ENCODE assay signal across 8 cellular contexts in the genomic region with DNA sequence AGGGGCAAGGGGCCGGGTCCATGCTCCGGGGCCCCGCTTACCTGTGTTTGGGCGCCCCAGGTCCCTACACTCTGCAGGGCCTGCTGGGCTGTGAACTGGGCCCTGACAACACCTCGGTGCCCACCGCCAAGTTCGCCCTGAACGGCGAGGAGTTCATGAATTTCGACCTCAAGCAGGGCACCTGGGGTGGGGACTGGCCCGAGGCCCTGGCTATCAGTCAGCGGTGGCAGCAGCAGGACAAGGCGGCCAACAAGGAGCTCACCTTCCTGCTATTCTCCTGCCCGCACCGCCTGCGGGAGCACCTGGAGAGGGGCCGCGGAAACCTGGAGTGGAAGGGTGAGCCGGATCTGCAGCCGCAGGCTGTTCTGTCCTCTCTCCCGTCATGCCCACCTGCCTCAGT. TPM values are rescaled to one million over a fixed set of nuclear protein-coding genes. Genes with fewer than 3 reads are reported as not detected.
DNase-seq lines count a peak whose midpoint lies in the region; ATAC-seq and TF ChIP-seq lines count a peak whose summit lies in the region.
"Had no signal": no experiment of that assay in that cellular context is flagged by ENCODE, and none has a peak within 500 bp of the region (broad histone marks: within the 10 kb centered on the region; RNA-seq: fewer than 3 reads in every experiment).

No MANE protein-coding gene starts in this region.

- no peaks in the 10 kb centered on the region for H3K9me3 Mint-ChIP-seq in activated T-cell treated with anti-CD3 and anti-CD28 coated beads, Interleukin-2, amount 50 U/mL, for 72 hours

- no peak overlapping the region for H3K27ac Mint-ChIP-seq in activated T-cell treated with anti-CD3 and anti-CD28 coated beads, Interleukin-2, amount 50 U/mL, for 72 hours

- no peak for ATAC-seq in activated T-cell treated with anti-CD3 and anti-CD28 coated beads, Interleukin-2, amount 50 U/mL, for 72 hours (replicated peaks in 1 of 2)
- no peak for ATAC-seq in thoracic aorta (ENCODE audit: insufficient number of reproducible peaks, low FRiP score, low read depth)

- no peak for DNase-seq in activated T-cell treated with anti-CD3 and anti-CD28 coated beads, Interleukin-2, amount 50 U/mL, for 72 hours
- no peak for DNase-seq in activated T-cell treated with anti-CD3 and anti-CD28 coated beads, Interleukin-2, amount 50 U/mL, for 1 hour
- no peak for DNase-seq in fibroblast of pulmonary artery (ENCODE audit: low read depth)
- no peak for DNase-seq in thoracic aorta (ENCODE audit: low spot score)
- no peak for DNase-seq in NCI-H2107 (lab: John Stamatoyannopoulos, UW)
- DNase-seq in DMS153 (lab: John Stamatoyannopoulos, UW): no peak
- DNase-seq: AML-193; effector CD4-positive, alpha-beta T cell had no signal

- H3K9me3 ChIP-seq in thoracic aorta: no peaks in the 10 kb centered on the region

- no peaks in the 10 kb centered on the region for H3K36me3 ChIP-seq in thoracic aorta

- peak overlapping the region; percentile 86 to 90 for H3K4me3 Mint-ChIP-seq in activated T-cell treated with anti-CD3 and anti-CD28 coated beads, Interleukin-2, amount 50 U/mL, for 72 hours

- TF ChIP-seq CTCF in fibroblast of pulmonary artery (IDR thresholded peaks at IDR 0.05; ENCODE audit: low read length, missing control alignments) (no peak), thoracic aorta (IDR thresholded peaks at IDR 0.05) (no peak)

- no peaks in the 10 kb centered on the region for H3K36me3 Mint-ChIP-seq in activated T-cell treated with anti-CD3 and anti-CD28 coated beads, Interleukin-2, amount 50 U/mL, for 72 hours (ENCODE audit: insufficient read depth in 2 of 2)

- H3K27me3 ChIP-seq in thoracic aorta (replicated peaks; ENCODE audit: insufficient read depth): no peaks in the 10 kb centered on the region

- peaks cover 36% of the 10 kb centered on the region for H3K4me1 Mint-ChIP-seq in activated T-cell treated with anti-CD3 and anti-CD28 coated beads, Interleukin-2, amount 50 U/mL, for 72 hours (ENCODE audit: low read depth)

- H3K27me3 Mint-ChIP-seq in activated T-cell treated with anti-CD3 and anti-CD28 coated beads, Interleukin-2, amount 50 U/mL, for 72 hours (ENCODE audit: low read depth): no peaks in the 10 kb centered on the region

- no peak overlapping the region for H3K27ac ChIP-seq in thoracic aorta

- peak overlapping the region; percentile 66 for H3K4me3 ChIP-seq in fibroblast of pulmonary artery (replicated peaks; ENCODE audit: low read depth, low read length)
- peak overlapping the region; percentile 98 for H3K4me3 ChIP-seq in thoracic aorta

- peaks cover 7 to 28% of the 10 kb centered on the region in 2 donors for H3K4me1 ChIP-seq in thoracic aorta (ENCODE audit: control insufficient read depth in 1 of 2, low read depth in 2 of 2)

RNA-seq across cellular contexts. Expression of a gene that starts 1.7 kb away (rescaled TPM):
- total RNA-seq in activated T-cell treated with anti-CD3 and anti-CD28 coated beads, Interleukin-2, amount 50 U/mL, for 72 hours: 10 to 100 TPM; 21.2 to 24.1 TPM
- total RNA-seq in thoracic aorta: 100 to 1,000 TPM; 172 to 304 TPM

RNA-seq across cellular contexts. Expression of a gene that starts 13.7 kb away (rescaled TPM):
- 1 to 10 TPM; 3.2 to 4.3 TPM for total RNA-seq in activated T-cell treated with anti-CD3 and anti-CD28 coated beads, Interleukin-2, amount 50 U/mL, for 72 hours
- total RNA-seq in thoracic aorta: 100 to 1,000 TPM in 1 of 2 donors, 10 to 100 TPM in 1; 65.3 to 111 TPM

RNA-seq across cellular contexts. Expression of a gene that starts 17.9 kb away (rescaled TPM):
- 1,000 to 10,000 TPM; 2,679 to 2,721 TPM for total RNA-seq in activated T-cell treated with anti-CD3 and anti-CD28 coated beads, Interleukin-2, amount 50 U/mL, for 72 hours
- total RNA-seq in thoracic aorta: 1,000 to 10,000 TPM; 1,371 to 2,401 TPM

RNA-seq across cellular contexts. Expression of a gene that starts 26.7 kb away (rescaled TPM):
- total RNA-seq in activated T-cell treated with anti-CD3 and anti-CD28 coated beads, Interleukin-2, amount 50 U/mL, for 72 hours: 1,000 to 10,000 TPM; 4,603 to 5,026 TPM
- total RNA-seq in thoracic aorta: 1,000 to 10,000 TPM in 1 of 2 donors, 100 to 1,000 TPM in 1; 996 to 1,451 TPM

RNA-seq across cellular contexts. Expression of a gene that starts 40.1 kb away (rescaled TPM):
- 10 to 100 TPM; 69.7 to 76.3 TPM for total RNA-seq in activated T-cell treated with anti-CD3 and anti-CD28 coated beads, Interleukin-2, amount 50 U/mL, for 72 hours
- total RNA-seq in thoracic aorta: 1 to 10 TPM; 4.7 to 5.6 TPM

Comparison
In these comparisons a context has a peak if more than half of its experiments do, and no peak if none do; other contexts are left out.
1. RNA of a gene that starts 1.7 kb away (total RNA-seq): 172 to 304 TPM in thoracic aorta; 21.2 to 24.1 TPM in activated T-cell treated with anti-CD3 and anti-CD28 coated beads, Interleukin-2, amount 50 U/mL, for 72 hours; every median in the first group is over 4 times any median in the second.
2. RNA of a gene that starts 13.7 kb away (total RNA-seq): 65.3 to 111 TPM in thoracic aorta; 3.2 to 4.3 TPM in activated T-cell treated with anti-CD3 and anti-CD28 coated beads, Interleukin-2, amount 50 U/mL, for 72 hours; every median in the first group is over 10 times any median in the second.